In genomic region chr1:24932284-24932683, GRCh38 we compare ENCODE assay signal across 7 cellular contexts. TPM values are rescaled to one million over a fixed set of nuclear protein-coding genes. Genes with fewer than 3 reads are reported as not detected.
DNase-seq lines count a peak whose midpoint lies in the region; ATAC-seq, FAIRE-seq and TF ChIP-seq lines count a peak whose summit lies in the region.

No MANE protein-coding gene starts in this region.

- FAIRE-seq in GM12892 (lab: Jason Lieb, UNC) = peak; percentile 87

- H3K36me3 Mint-ChIP-seq in activated T-cell treated with anti-CD3 and anti-CD28 coated beads, Interleukin-2, amount 50 U/mL, for 4 hours (ENCODE audit: insufficient read depth) = peaks cover 16% of the 10 kb centered on the region

- peaks cover 42% of the 10 kb centered on the region for H3K4me1 Mint-ChIP-seq in activated T-cell treated with anti-CD3 and anti-CD28 coated beads, Interleukin-2, amount 50 U/mL, for 4 hours (ENCODE audit: low read depth)

- ATAC-seq in activated T-cell treated with anti-CD3 and anti-CD28 coated beads, Interleukin-2, amount 50 U/mL, for 4 hours = peak; percentile 14 to 31
- ATAC-seq in HG02798 (IDR thresholded peaks at IDR 0.05; ENCODE audit: poor library complexity, unreplicated experiment) = no peak
- no peak for ATAC-seq in HG03108 (IDR thresholded peaks at IDR 0.05; ENCODE audit: unreplicated experiment)

- DNase-seq in GM12892 (ENCODE audit: insufficient read length) (peak; percentile 89), NCI-H510A (lab: John Stamatoyannopoulos, UW) (peak; percentile 41), germinal center (ENCODE audit: low spot score) (peak; percentile 86), retina (peak; percentile 73)
- peak; percentile 58 for DNase-seq in activated T-cell treated with anti-CD3 and anti-CD28 coated beads, Interleukin-2, amount 50 U/mL, for 4 hours

- peak overlapping the region; percentile 70 for H3K4me3 Mint-ChIP-seq in activated T-cell treated with anti-CD3 and anti-CD28 coated beads, Interleukin-2, amount 50 U/mL, for 4 hours

- no peaks in the 10 kb centered on the region for H3K27me3 Mint-ChIP-seq in activated T-cell treated with anti-CD3 and anti-CD28 coated beads, Interleukin-2, amount 50 U/mL, for 4 hours (ENCODE audit: low read depth)

- no peaks in the 10 kb centered on the region for H3K9me3 Mint-ChIP-seq in activated T-cell treated with anti-CD3 and anti-CD28 coated beads, Interleukin-2, amount 50 U/mL, for 4 hours

- TF ChIP-seq POLR2A in GM12892 (IDR thresholded peaks at IDR 0.05; ENCODE audit: low read depth, low read length) = no peak

RNA-seq across cellular contexts. Expression of gene RUNX3, which starts 2.2 kb away (rescaled TPM):
- polyA plus RNA-seq in GM12892 (2012; ENCODE audit: missing spikeins) = 38.6 TPM
- total RNA-seq in activated T-cell treated with anti-CD3 and anti-CD28 coated beads, Interleukin-2, amount 50 U/mL, for 4 hours = 100 to 1,000 TPM; 236 to 264 (median 258) TPM

Comparison
In these comparisons a context has a peak if more than half of its experiments do, and no peak if none do; other contexts are left out.
1. ATAC-seq: peak in activated T-cell treated with anti-CD3 and anti-CD28 coated beads, Interleukin-2, amount 50 U/mL, for 4 hours (2 of 2); none in HG02798 (single experiment) and HG03108 (single experiment).
2. Peak in every context shown above with its lines, with median percentiles within 50 percentile points of each other: DNase-seq.